Comparison of ENCODE assay signal across 15 cellular contexts in genomic region chr11:46336781-46337180, GRCh38. TPM values are rescaled to one million over a fixed set of nuclear protein-coding genes. Genes with fewer than 3 reads are reported as not detected.
A peak's percentile ranks its signal among the peaks of the same experiment; 100 is the strongest.
DNase-seq lines count a peak whose midpoint lies in the region; ATAC-seq and TF ChIP-seq lines count a peak whose summit lies in the region.
"Had no signal": no experiment of that assay in that cellular context is flagged by ENCODE, and none has a peak within 500 bp of the region (broad histone marks: within the 10 kb centered on the region; RNA-seq: fewer than 3 reads in every experiment).

No MANE protein-coding gene starts in this region.

- H3K23ac ChIP-seq in mesenchymal stem cell (ENCODE audit: low read length in 2 of 2) = no peak overlapping the region

- no peak overlapping the region for H3K4me3 ChIP-seq in CD4-positive, alpha-beta memory T cell (ENCODE audit: low read length in 2 of 2)
- H3K4me3 ChIP-seq in mesenchymal stem cell (ENCODE audit: insufficient read depth in 1 of 2, low read depth in 1 of 2, low read length in 2 of 2) = no peak overlapping the region
- no peak overlapping the region for H3K4me3 ChIP-seq in BE2C (ENCODE audit: low read depth, low read length)
- H3K4me3 ChIP-seq: right atrium auricular region had no signal

- H3K9me3 ChIP-seq in CD4-positive, alpha-beta memory T cell (ENCODE audit: control insufficient read depth in 1 of 2, low read length in 2 of 2) = no peaks in the 10 kb centered on the region
- no peaks in the 10 kb centered on the region for H3K9me3 ChIP-seq in mesenchymal stem cell (ENCODE audit: control insufficient read depth, low read length)
- H3K9me3 ChIP-seq in BE2C = no peaks in the 10 kb centered on the region
- H3K9me3 ChIP-seq: right atrium auricular region had no signal

- H3K36me3 Mint-ChIP-seq in CD4-positive, alpha-beta memory T cell = no peaks in the 10 kb centered on the region
- H3K36me3 Mint-ChIP-seq in HFFc6 (ENCODE audit: low read depth) = no peaks in the 10 kb centered on the region
- no peaks in the 10 kb centered on the region for H3K36me3 Mint-ChIP-seq in activated CD8-positive, alpha-beta memory T cell treated with anti-CD3 and anti-CD28 coated beads, Interleukin-2, amount 10 ng/mL, durations not matched to agents 7 days and 5 days
- H3K36me3 Mint-ChIP-seq: activated naive CD8-positive, alpha-beta T cell had no signal

- no peak overlapping the region for H2AK5ac ChIP-seq in mesenchymal stem cell (ENCODE audit: low read length, severe bottlenecking)

- H3K4ac ChIP-seq in mesenchymal stem cell (ENCODE audit: low read depth in 1 of 2, low read length in 2 of 2) = no peak overlapping the region

- H2BK15ac ChIP-seq in mesenchymal stem cell (ENCODE audit: low read depth, poor library complexity, severe bottlenecking) = no peak overlapping the region

- no peaks in the 10 kb centered on the region for H3K79me1 ChIP-seq in mesenchymal stem cell (replicated peaks; ENCODE audit: low read length, poor library complexity, severe bottlenecking)

- 90% methylated on average over 9 of the region's 9 CpGs for WGBS in mesenchymal stem cell

- H3K4me2 ChIP-seq in mesenchymal stem cell (ENCODE audit: low read length, poor library complexity, severe bottlenecking) = no peak overlapping the region

- no peaks in the 10 kb centered on the region for H3K27me3 Mint-ChIP-seq in CD4-positive, alpha-beta memory T cell
- H3K27me3 Mint-ChIP-seq in HFFc6 (ENCODE audit: insufficient read depth) = peaks cover 31% of the 10 kb centered on the region
- peaks cover 37% of the 10 kb centered on the region for H3K27me3 Mint-ChIP-seq in activated CD8-positive, alpha-beta memory T cell treated with anti-CD3 and anti-CD28 coated beads, Interleukin-2, amount 10 ng/mL, durations not matched to agents 7 days and 5 days
- H3K27me3 Mint-ChIP-seq: activated naive CD8-positive, alpha-beta T cell had no signal

- H3K27ac Mint-ChIP-seq in CD4-positive, alpha-beta memory T cell = peak overlapping the region in 5 of 7 donors; percentile 21 to 75 (median 72)
- no peak overlapping the region for H3K27ac Mint-ChIP-seq in HFFc6
- H3K27ac Mint-ChIP-seq in activated CD8-positive, alpha-beta memory T cell treated with anti-CD3 and anti-CD28 coated beads, Interleukin-2, amount 10 ng/mL, durations not matched to agents 7 days and 5 days = no peak overlapping the region

- peaks cover 21 to 85% (median 57%) of the 10 kb centered on the region in 4 donors for H3K4me1 Mint-ChIP-seq in CD4-positive, alpha-beta memory T cell
- peaks cover 18% of the 10 kb centered on the region for H3K4me1 Mint-ChIP-seq in HFFc6 (ENCODE audit: low read depth)
- H3K4me1 Mint-ChIP-seq in activated CD8-positive, alpha-beta memory T cell treated with anti-CD3 and anti-CD28 coated beads, Interleukin-2, amount 10 ng/mL, durations not matched to agents 7 days and 5 days = peaks cover 11% of the 10 kb centered on the region

- peak overlapping the region in 3 of 8 donors; percentile 23 to 48 (median 47) for H3K4me3 Mint-ChIP-seq in CD4-positive, alpha-beta memory T cell
- H3K4me3 Mint-ChIP-seq in HFFc6 = no peak overlapping the region
- H3K4me3 Mint-ChIP-seq in activated CD8-positive, alpha-beta memory T cell treated with anti-CD3 and anti-CD28 coated beads, Interleukin-2, amount 10 ng/mL, durations not matched to agents 7 days and 5 days = no peak overlapping the region
- H3K4me3 Mint-ChIP-seq: activated naive CD8-positive, alpha-beta T cell had no signal

- no peak overlapping the region for H2AFZ ChIP-seq in mesenchymal stem cell (ENCODE audit: low read depth, low read length)

- no peak for TF ChIP-seq CTCF in HFFc6 (IDR thresholded peaks at IDR 0.05)
- TF ChIP-seq CTCF in BE2C (IDR thresholded peaks at IDR 0.05; ENCODE audit: low read depth, low read length) = no peak

- no peaks in the 10 kb centered on the region for H3K27me3 ChIP-seq in CD4-positive, alpha-beta memory T cell (ENCODE audit: insufficient read depth, low read length)
- peaks cover 28 to 47% of the 10 kb centered on the region in 2 experiments for H3K27me3 ChIP-seq in mesenchymal stem cell (ENCODE audit: control insufficient read depth in 1 of 2, insufficient read depth in 1 of 2, low read length in 2 of 2)
- H3K27me3 ChIP-seq in BE2C = peaks cover 25% of the 10 kb centered on the region

- no peak overlapping the region for H2BK12ac ChIP-seq in mesenchymal stem cell (ENCODE audit: low read length in 2 of 2)

- intact Hi-C loops in CD4-positive, alpha-beta memory T cell (cut with micrococcal nuclease) = no loop called here

- CTCF ChIA-PET in CD4-positive, alpha-beta memory T cell (lab: Charles Lee; ENCODE audit: partially characterized antibody) = interaction anchor here (11.9 kb wide), 1 partner anchor 24 kb away, joined by 187 read pairs; no protein-coding TSS in a partner anchor
- CTCF ChIA-PET in activated CD8-positive, alpha-beta memory T cell treated with anti-CD3 and anti-CD28 coated beads, Interleukin-2, amount 10 ng/mL, durations not matched to agents 7 days and 5 days (lab: Charles Lee) = interaction anchor here (1.5 kb wide), 1 partner anchor 9 kb away, joined by 4 read pairs; no protein-coding TSS in a partner anchor

- H3K9ac ChIP-seq in mesenchymal stem cell (ENCODE audit: low read length) = no peak overlapping the region

- H2BK5ac ChIP-seq in mesenchymal stem cell (ENCODE audit: low read depth, low read length, poor library complexity, severe bottlenecking) = no peak overlapping the region

- POLR2A ChIA-PET in CD4-positive, alpha-beta memory T cell (lab: Charles Lee; ENCODE audit: partially characterized antibody) = no interaction called here

- no peak overlapping the region for H3K14ac ChIP-seq in mesenchymal stem cell (ENCODE audit: low read length in 2 of 2)

- peak overlapping the region; percentile 21 for H4K91ac ChIP-seq in mesenchymal stem cell (ENCODE audit: low read length)

- no peaks in the 10 kb centered on the region for H3K9me3 Mint-ChIP-seq in CD4-positive, alpha-beta memory T cell
- H3K9me3 Mint-ChIP-seq in HFFc6 = no peaks in the 10 kb centered on the region
- no peaks in the 10 kb centered on the region for H3K9me3 Mint-ChIP-seq in activated CD8-positive, alpha-beta memory T cell treated with anti-CD3 and anti-CD28 coated beads, Interleukin-2, amount 10 ng/mL, durations not matched to agents 7 days and 5 days (ENCODE audit: low read depth)

- H3K36me3 ChIP-seq in CD4-positive, alpha-beta memory T cell (ENCODE audit: insufficient read depth, low read length) = no peaks in the 10 kb centered on the region
- H3K36me3 ChIP-seq in mesenchymal stem cell (ENCODE audit: control insufficient read depth in 1 of 2, insufficient read depth in 2 of 2, low read depth in 1 of 2, low read length in 2 of 2) = no peaks in the 10 kb centered on the region
- no peaks in the 10 kb centered on the region for H3K36me3 ChIP-seq in BE2C
- H3K36me3 ChIP-seq: right atrium auricular region had no signal

- H3K4me1 ChIP-seq in CD4-positive, alpha-beta memory T cell (ENCODE audit: insufficient read depth, low read length) = peaks cover 80% of the 10 kb centered on the region
- H3K4me1 ChIP-seq in mesenchymal stem cell (ENCODE audit: control insufficient read depth, insufficient read depth, low read depth, low read length) = peaks cover 34% of the 10 kb centered on the region
- H3K4me1 ChIP-seq in BE2C = no peaks in the 10 kb centered on the region

- ATAC-seq in activated CD8-positive, alpha-beta memory T cell treated with anti-CD3 and anti-CD28 coated beads, Interleukin-2, amount 10 ng/mL, durations not matched to agents 7 days and 5 days = no peak

- H3K18ac ChIP-seq in mesenchymal stem cell (ENCODE audit: low read depth in 1 of 2, low read length in 2 of 2) = no peak overlapping the region

- no peak overlapping the region for H2BK120ac ChIP-seq in mesenchymal stem cell (ENCODE audit: low read depth, low read length)

- no peak overlapping the region for H3K27ac ChIP-seq in CD4-positive, alpha-beta memory T cell (ENCODE audit: low read depth, low read length)
- H3K27ac ChIP-seq in mesenchymal stem cell (ENCODE audit: low read length, poor library complexity, severe bottlenecking) = no peak overlapping the region

- peak in 1 of 5 donors; percentile 26 for DNase-seq in CD4-positive, alpha-beta memory T cell
- DNase-seq in LHCN-M2 (ENCODE audit: low read depth) = peak; percentile 55
- peak; percentile 86 for DNase-seq in UCSD-AML1 (lab: John Stamatoyannopoulos, UW; ENCODE audit: unreplicated experiment)
- peak; percentile 41 for DNase-seq in mesenchymal stem cell
- no peak for DNase-seq in HFFc6
- DNase-seq in activated CD8-positive, alpha-beta memory T cell treated with anti-CD3 and anti-CD28 coated beads, Interleukin-2, amount 10 ng/mL, durations not matched to agents 7 days and 5 days = no peak
- no peak for DNase-seq in NCI-H187 (lab: John Stamatoyannopoulos, UW)
- no peak for DNase-seq in BE2C
- DNase-seq: cortex of kidney, NCI-H1436, NCI-H774, SW 1271 had no signal

- no peak overlapping the region for H4K8ac ChIP-seq in mesenchymal stem cell (ENCODE audit: low read length)

RNA-seq across cellular contexts. Expression of gene DGKZ, which starts 10.5 kb away (rescaled TPM):
- total RNA-seq in CD4-positive, alpha-beta memory T cell = 100 to 1,000 TPM; 230 to 235 TPM
- polyA plus RNA-seq in CD4-positive, alpha-beta memory T cell = 10 to 100 TPM; 34.8 to 78.9 TPM
- total RNA-seq in LHCN-M2 (2014; rRNA removed) = 69.7 and 92.5 TPM in 2 replicates
- polyA plus RNA-seq in LHCN-M2 (2012) = 50.2 TPM
- polyA plus RNA-seq in mesenchymal stem cell (2013, experiment 1 of 2) = 40.1 TPM
- 38.8 TPM for polyA plus RNA-seq in mesenchymal stem cell (2013, experiment 2 of 2)
- total RNA-seq in HFFc6 (2021; fragmentation: NEBNext Ultra II Directional; extraction: Animal tissue kit (Norgen Biotek cat#: 25700)) = 10 to 100 TPM; 40.4 to 49.8 (median 46.2) TPM
- total RNA-seq in activated CD8-positive, alpha-beta memory T cell treated with anti-CD3 and anti-CD28 coated beads, Interleukin-2, amount 10 ng/mL, durations not matched to agents 7 days and 5 days = 100 to 1,000 TPM in 1 of 2 experiments, 10 to 100 TPM in 1; 96.9 to 132 TPM
- 74.7 TPM for polyA plus RNA-seq in BE2C (2012; ENCODE audit: insufficient read depth, insufficient read length, low read depth)

RNA-seq across cellular contexts. Expression of gene MDK, which starts 44.7 kb away (rescaled TPM):
- 1 to 10 TPM; 4.7 to 5.6 TPM for total RNA-seq in CD4-positive, alpha-beta memory T cell
- polyA plus RNA-seq in CD4-positive, alpha-beta memory T cell = not detected
- 184 and 234 TPM in 2 replicates for total RNA-seq in LHCN-M2 (2014; rRNA removed)
- 272 TPM for polyA plus RNA-seq in LHCN-M2 (2012)
- 777 TPM for polyA plus RNA-seq in mesenchymal stem cell (2013, experiment 1 of 2)
- 775 TPM for polyA plus RNA-seq in mesenchymal stem cell (2013, experiment 2 of 2)
- 10 to 100 TPM in 5 of 6 experiments, 1 to 10 TPM in 1; 9.7 to 22.9 (median 18.9) TPM for total RNA-seq in HFFc6 (2021; fragmentation: NEBNext Ultra II Directional; extraction: Animal tissue kit (Norgen Biotek cat#: 25700))
- total RNA-seq in activated CD8-positive, alpha-beta memory T cell treated with anti-CD3 and anti-CD28 coated beads, Interleukin-2, amount 10 ng/mL, durations not matched to agents 7 days and 5 days = 1 to 10 TPM; 1.6 to 5.0 TPM
- 215 TPM for polyA plus RNA-seq in BE2C (2012; ENCODE audit: insufficient read depth, insufficient read length, low read depth)

RNA-seq across cellular contexts. Expression of gene CHRM4, which starts 54.8 kb away (rescaled TPM):
- not detected for total RNA-seq in CD4-positive, alpha-beta memory T cell
- polyA plus RNA-seq in CD4-positive, alpha-beta memory T cell = under 1 TPM; 0.12 to 0.16 TPM
- total RNA-seq in LHCN-M2 (2014; rRNA removed) = 0.19 and 0.29 TPM in 2 replicates
- 0.15 TPM for polyA plus RNA-seq in LHCN-M2 (2012)
- polyA plus RNA-seq in mesenchymal stem cell (2013, experiment 1 of 2) = 0.08 TPM
- polyA plus RNA-seq in mesenchymal stem cell (2013, experiment 2 of 2) = 0.07 TPM
- total RNA-seq in HFFc6 (2021; fragmentation: NEBNext Ultra II Directional; extraction: Animal tissue kit (Norgen Biotek cat#: 25700)) = not detected
- total RNA-seq in activated CD8-positive, alpha-beta memory T cell treated with anti-CD3 and anti-CD28 coated beads, Interleukin-2, amount 10 ng/mL, durations not matched to agents 7 days and 5 days = under 1 TPM in 1 of 2 experiments, not detected in 1; 0.18 TPM
- not detected for polyA plus RNA-seq in BE2C (2012; ENCODE audit: insufficient read depth, insufficient read length, low read depth)
- total RNA-seq: mucosa of gallbladder had no signal

RNA-seq across cellular contexts. Expression of gene CREB3L1, which starts 59.3 kb away (rescaled TPM):
- total RNA-seq in CD4-positive, alpha-beta memory T cell = not detected
- not detected for polyA plus RNA-seq in CD4-positive, alpha-beta memory T cell
- total RNA-seq in LHCN-M2 (2014; rRNA removed) = 21.0 and 23.9 TPM in 2 replicates
- 126 TPM for polyA plus RNA-seq in LHCN-M2 (2012)
- 223 TPM for polyA plus RNA-seq in mesenchymal stem cell (2013, experiment 1 of 2)
- 217 TPM for polyA plus RNA-seq in mesenchymal stem cell (2013, experiment 2 of 2)
- total RNA-seq in HFFc6 (2021; fragmentation: NEBNext Ultra II Directional; extraction: Animal tissue kit (Norgen Biotek cat#: 25700)) = 100 to 1,000 TPM; 282 to 328 (median 310) TPM
- not detected for total RNA-seq in activated CD8-positive, alpha-beta memory T cell treated with anti-CD3 and anti-CD28 coated beads, Interleukin-2, amount 10 ng/mL, durations not matched to agents 7 days and 5 days
- polyA plus RNA-seq in BE2C (2012; ENCODE audit: insufficient read depth, insufficient read length, low read depth) = 0.42 TPM

Comparison
In these comparisons a context has a peak if more than half of its experiments do, and no peak if none do; other contexts are left out.
1. DNase-seq: peak in LHCN-M2 (single experiment), UCSD-AML1 (single experiment) and mesenchymal stem cell (single experiment); none in HFFc6 (single experiment), activated CD8-positive, alpha-beta memory T cell treated with anti-CD3 and anti-CD28 coated beads, Interleukin-2, amount 10 ng/mL, durations not matched to agents 7 days and 5 days (single experiment), NCI-H187 (0 of 2) and BE2C (single experiment).
2. H3K27ac Mint-ChIP-seq: peak in CD4-positive, alpha-beta memory T cell (5 of 7); none in HFFc6 (single experiment) and activated CD8-positive, alpha-beta memory T cell treated with anti-CD3 and anti-CD28 coated beads, Interleukin-2, amount 10 ng/mL, durations not matched to agents 7 days and 5 days (single experiment).